In the genomic region with DNA sequence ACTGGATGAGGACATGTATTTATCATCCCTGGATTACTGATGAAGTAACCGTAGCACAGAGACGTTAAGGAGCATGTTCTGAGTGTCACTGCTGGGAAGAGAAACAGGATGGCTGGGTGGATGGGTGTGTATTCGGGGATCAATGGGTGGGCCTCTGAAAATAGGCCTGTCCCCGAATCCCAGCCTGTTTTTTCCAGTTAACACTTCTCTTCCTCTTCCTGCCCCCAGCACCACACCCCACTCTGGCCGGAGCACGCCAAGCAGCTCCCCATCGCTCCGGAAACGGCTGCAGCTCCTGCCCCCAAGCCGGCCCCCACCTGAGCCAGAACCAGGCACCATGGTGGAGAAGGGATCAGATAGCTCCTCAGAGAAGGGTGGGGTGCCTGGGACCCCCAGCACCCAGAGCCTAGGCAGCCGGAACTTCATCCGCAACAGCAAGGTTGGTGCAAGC, we compare ENCODE assay signal across 23 cellular contexts. TPM values are rescaled to one million over a fixed set of nuclear protein-coding genes. Genes with fewer than 3 reads are reported as not detected.
DNase-seq lines count a peak whose midpoint lies in the region; ATAC-seq, FAIRE-seq and TF ChIP-seq lines count a peak whose summit lies in the region.
"Had no signal": no experiment of that assay in that cellular context is flagged by ENCODE, and none has a peak within 500 bp of the region (broad histone marks: within the 10 kb centered on the region; RNA-seq: fewer than 3 reads in every experiment).

No MANE protein-coding gene starts in this region.

- 99% methylated on average over 12 of the region's 12 CpGs for WGBS in HepG2 (ENCODE audit: low lambda C conversion rate)
- 64% methylated on average over 6 of the region's 12 CpGs for WGBS in right lobe of liver (ENCODE audit: insufficient coverage, low coverage, low lambda C conversion rate, missing lambda C conversion rate)
- WGBS in esophagus squamous epithelium, 2 donors: 53 to 62% methylated on average over 4 to 5 of the region's 12 CpGs
- 66 to 69% methylated on average over 12 of the region's 12 CpGs for WGBS in upper lobe of left lung, 2 donors

- no peak overlapping the region for H3K27ac ChIP-seq in HepG2 (ENCODE audit: extremely low read length, insufficient read depth, low read length)
- H3K27ac ChIP-seq in right lobe of liver: no peak overlapping the region
- H3K27ac ChIP-seq in esophagus squamous epithelium: peak overlapping the region in 3 of 4 donors; percentile 11 to 62 (median 12)
- no peak overlapping the region for H3K27ac ChIP-seq in osteoblast (ENCODE audit: low read depth, low read length)
- peak overlapping the region; percentile 70 to 99 (median 85) for H3K27ac ChIP-seq in upper lobe of left lung
- H3K27ac ChIP-seq: testis had no signal

- TF ChIP-seq EP300 in HepG2 (IDR thresholded peaks at IDR 0.05; ENCODE audit: low read depth in 2 of 2, low read length in 2 of 2) (no peak), HepG2 (CRISPR knock-in tag; IDR thresholded peaks at IDR 0.05; ENCODE audit: borderline replicate concordance) (no peak), upper lobe of left lung (IDR thresholded peaks at IDR 0.05) (peak in 3 of 4 donors; percentile 91 to 95 (median 94))

- DNase-seq in HepG2 (ENCODE audit: low spot score): no peak
- DNase-seq in right lobe of liver: no peak
- no peak for DNase-seq in esophagus squamous epithelium (lab: John Stamatoyannopoulos, UW)
- DNase-seq in osteoblast (ENCODE audit: insufficient read length, low spot score, missing footprints): peak; percentile 50
- DNase-seq in upper lobe of left lung: no peak
- DNase-seq in COLO668 (lab: John Stamatoyannopoulos, UW; ENCODE audit: unreplicated experiment): no peak
- DNase-seq: ACHN; activated CD4-positive, alpha-beta T cell treated with anti-CD3 and anti-CD28 coated beads for 48 hours; anterior cingulate cortex; cerebellar nuclear complex; erythroblast; GDM1; MV-4-11; NCI-H187; SIG-M5; stimulated activated CD4-positive, alpha-beta T cell treated with anti-CD3 and anti-CD28 coated beads, Interleukin-12 subunit alpha, Interleukin-12 subunit beta, amount 100 ng/mL, for 4 hours; testis had no signal

- H2AFZ ChIP-seq in HepG2 (ENCODE audit: low read length) (no peak overlapping the region), osteoblast (ENCODE audit: low read length) (no peak overlapping the region)

- peaks cover 32% of the 10 kb centered on the region for H4K20me1 ChIP-seq in HepG2 (ENCODE audit: insufficient read depth, low read length)
- H4K20me1 ChIP-seq in osteoblast (ENCODE audit: insufficient read depth, low read length): peaks cover 33% of the 10 kb centered on the region

- CTCF ChIA-PET in HepG2 (lab: Yijun Ruan, JAX; ENCODE audit: low intra/inter-chr PET ratio, low total read pairs): no interaction called here

- in situ Hi-C loops in HepG2 (cut with HindIII; ENCODE audit: extremely low pct_ligation_motif_present, low pct_unique_long_range_greater_than_20kb): no loop called here

- H3K4me2 ChIP-seq in HepG2 (ENCODE audit: low read depth, low read length) (no peak overlapping the region), osteoblast (ENCODE audit: insufficient read depth, low read length) (no peak overlapping the region)

- intact Hi-C loops in HepG2 (cut with micrococcal nuclease; ENCODE audit: unreplicated experiment): no loop called here
- intact Hi-C loops in right lobe of liver (cut with DNase I): no loop called here
- intact Hi-C loops in esophagus squamous epithelium (cut with DNase I): no loop called here

- H3K9ac ChIP-seq in HepG2 (ENCODE audit: insufficient read depth, low read depth, low read length): no peak overlapping the region

- peaks cover 22 to 38% of the 10 kb centered on the region in 2 experiments for H3K36me3 ChIP-seq in HepG2 (replicated peaks in 1 of 2; ENCODE audit: control insufficient read depth in 1 of 2, insufficient read depth in 2 of 2, low read length in 2 of 2)
- peaks cover 0 to 5% (median 0%) of the 10 kb centered on the region in 4 donors for H3K36me3 ChIP-seq in right lobe of liver
- H3K36me3 ChIP-seq in esophagus squamous epithelium: peaks cover 4 to 46% (median 18%) of the 10 kb centered on the region in 3 donors
- H3K36me3 ChIP-seq in osteoblast (ENCODE audit: insufficient read depth, low read length): peaks cover 27% of the 10 kb centered on the region
- peaks cover 11 to 57% (median 34%) of the 10 kb centered on the region in 4 donors for H3K36me3 ChIP-seq in upper lobe of left lung

- BruUV-seq in HepG2 (replicated peaks; lab: Mats Ljungman, UMichigan): no TSS peak

- H3K4me3 ChIP-seq in HepG2 (replicated peaks in 1 of 3; ENCODE audit: insufficient read depth in 1 of 3, low read depth in 2 of 3, low read length in 3 of 3) (no peak overlapping the region), right lobe of liver (no peak overlapping the region), esophagus squamous epithelium (no peak overlapping the region), osteoblast (ENCODE audit: insufficient read depth, low read length) (no peak overlapping the region), upper lobe of left lung (no peak overlapping the region)
- H3K4me3 ChIP-seq: testis had no signal

- no peaks in the 10 kb centered on the region for H3K9me3 ChIP-seq in HepG2 (ENCODE audit: low read length)
- no peaks in the 10 kb centered on the region for H3K9me3 ChIP-seq in right lobe of liver
- H3K9me3 ChIP-seq in esophagus squamous epithelium: no peaks in the 10 kb centered on the region
- no peaks in the 10 kb centered on the region for H3K9me3 ChIP-seq in osteoblast (ENCODE audit: low read depth, low read length)
- H3K9me3 ChIP-seq in upper lobe of left lung: no peaks in the 10 kb centered on the region
- H3K9me3 ChIP-seq: testis had no signal

- no peak for TF ChIP-seq CTCF in HepG2 (CRISPR knock-in tag; IDR thresholded peaks at IDR 0.05)
- no peak for TF ChIP-seq CTCF in right lobe of liver (IDR thresholded peaks at IDR 0.05)
- no peak for TF ChIP-seq CTCF in esophagus squamous epithelium (IDR thresholded peaks at IDR 0.05)
- TF ChIP-seq CTCF in osteoblast (IDR thresholded peaks at IDR 0.05; ENCODE audit: extremely low read depth, low read depth, low read length): no peak
- no peak for TF ChIP-seq CTCF in upper lobe of left lung (IDR thresholded peaks at IDR 0.05)

- no peaks in the 10 kb centered on the region for H3K27me3 ChIP-seq in HepG2 (ENCODE audit: control insufficient read depth in 1 of 2, insufficient read depth in 2 of 2, low read length in 2 of 2)
- no peaks in the 10 kb centered on the region for H3K27me3 ChIP-seq in right lobe of liver
- no peaks in the 10 kb centered on the region for H3K27me3 ChIP-seq in esophagus squamous epithelium
- H3K27me3 ChIP-seq in osteoblast (ENCODE audit: insufficient read depth, low read length): no peaks in the 10 kb centered on the region
- H3K27me3 ChIP-seq in upper lobe of left lung: no peaks in the 10 kb centered on the region
- H3K27me3 ChIP-seq: testis had no signal

- TF ChIP-seq RAD21 in HepG2 (CRISPR knock-in tag; IDR thresholded peaks at IDR 0.05): no peak

- TF ChIP-seq POLR2A in HepG2 (IDR thresholded peaks at IDR 0.05; ENCODE audit: insufficient read depth in 1 of 2, low read depth in 2 of 2, low read length in 2 of 2): peak in 1 of 2 experiments; percentile 47; a peak in 1 of 4 replicates
- no peak for TF ChIP-seq POLR2A in right lobe of liver (IDR thresholded peaks at IDR 0.05)
- TF ChIP-seq POLR2A in esophagus squamous epithelium (IDR thresholded peaks at IDR 0.05): no peak
- no peak for TF ChIP-seq POLR2A in upper lobe of left lung (IDR thresholded peaks at IDR 0.05)

- H3K4me1 ChIP-seq in HepG2 (ENCODE audit: insufficient read depth, low read length) (peaks cover 45% of the 10 kb centered on the region), right lobe of liver (peaks cover 0 to 22% (median 3%) of the 10 kb centered on the region in 4 donors), esophagus squamous epithelium (peaks cover 14 to 75% (median 19%) of the 10 kb centered on the region in 3 donors), osteoblast (ENCODE audit: insufficient read depth, low read length) (peaks cover 16% of the 10 kb centered on the region), upper lobe of left lung (peaks cover 67 to 99% (median 88%) of the 10 kb centered on the region in 4 donors)

- H3K79me2 ChIP-seq in HepG2 (ENCODE audit: insufficient read depth, low read length) (peaks cover 20% of the 10 kb centered on the region), osteoblast (ENCODE audit: insufficient read depth, low read length) (peaks cover 24% of the 10 kb centered on the region)

- POLR2A ChIA-PET in HepG2 (lab: Yijun Ruan, JAX): interaction anchor here (4.3 kb wide), 1 partner anchor 13 kb away, joined by 75 read pairs; no protein-coding TSS in a partner anchor

- no peak for FAIRE-seq in HepG2 (lab: Jason Lieb, UNC)
- FAIRE-seq: H1 had no signal

- no peak for ATAC-seq in HepG2
- no peak for ATAC-seq in right lobe of liver
- no peak for ATAC-seq in upper lobe of left lung (ENCODE audit: low FRiP score in 2 of 2)
- ATAC-seq in GM19351 (IDR thresholded peaks at IDR 0.05; ENCODE audit: unreplicated experiment): no peak
- no peak for ATAC-seq in HG03159 (IDR thresholded peaks at IDR 0.05; ENCODE audit: unreplicated experiment)

RNA-seq across cellular contexts. Expression of gene GRAMD1A, which starts 8.8 kb away (rescaled TPM):
- total RNA-seq in HepG2 (2016; rRNA removed; fragmentation: Illumina TruSeq; extraction: Trizol) (8.0 and 14.7 TPM in 2 replicates), right lobe of liver (10 to 100 TPM; 10.4 to 34.8 (median 15.4) TPM), esophagus squamous epithelium (10 to 100 TPM in 2 of 4 donors, 1 to 10 TPM in 2; 4.6 to 23.3 (median 8.8) TPM), osteoblast (29.7 and 33.6 TPM in 2 replicates), upper lobe of left lung (100 to 1,000 TPM in 4 of 6 donors, 10 to 100 TPM in 2; 85.1 to 206 (median 119) TPM)
- total RNA-seq in HepG2 (2016; cell fraction: cytosol; rRNA removed; fragmentation: Illumina TruSeq; extraction: Trizol; ENCODE audit: low read depth): 23.3 and 25.4 TPM in 2 replicates
- total RNA-seq in HepG2 (2016; cell fraction: insoluble cytoplasmic fraction; rRNA removed; fragmentation: Illumina TruSeq; extraction: Trizol): 7.2 and 15.9 TPM in 2 replicates
- 26.9 and 28.0 TPM in 2 replicates for total RNA-seq in HepG2 (2016; cell fraction: membrane; rRNA removed; fragmentation: Illumina TruSeq; extraction: Trizol)
- total RNA-seq in HepG2 (2016; cell fraction: nucleus; rRNA removed; fragmentation: Illumina TruSeq; extraction: Trizol): 17.9 and 19.7 TPM in 2 replicates
- polyA plus RNA-seq in HepG2 (2011; rRNA removed): 171 and 181 TPM in 2 replicates
- 68.5 and 120 TPM in 2 replicates for polyA plus RNA-seq in HepG2 (2011; cell fraction: cytosol; rRNA removed)
- polyA plus RNA-seq in HepG2 (2011; cell fraction: nucleus; rRNA removed): 669 and 1,022 TPM in 2 replicates
- polyA plus RNA-seq in HepG2 (2012): 68.6 and 85.6 TPM in 2 replicates
- polyA plus RNA-seq in HepG2 (2016; cell fraction: cytosol; fragmentation: Illumina TruSeq; extraction: Trizol; ENCODE audit: low read depth): 47.6 and 52.1 TPM in 2 replicates
- polyA plus RNA-seq in HepG2 (2016; cell fraction: insoluble cytoplasmic fraction; fragmentation: Illumina TruSeq; extraction: Trizol; ENCODE audit: low read depth): 11.6 and 19.2 TPM in 2 replicates
- 43.5 and 50.9 TPM in 2 replicates for polyA plus RNA-seq in HepG2 (2016; cell fraction: membrane; fragmentation: Illumina TruSeq; extraction: Trizol; ENCODE audit: low read depth)
- 55.7 and 69.0 TPM in 2 replicates for polyA plus RNA-seq in HepG2 (2016; cell fraction: nucleus; fragmentation: Illumina TruSeq; extraction: Trizol; ENCODE audit: insufficient read depth, low read depth)
- 32.3 and 120 TPM in 2 replicates for polyA minus RNA-seq in HepG2 (2011; rRNA and poly(A)+ RNA removed; ENCODE audit: low replicate concordance)
- 59.4 and 66.8 TPM in 2 replicates for polyA minus RNA-seq in HepG2 (2011; cell fraction: cytosol; rRNA and poly(A)+ RNA removed)
- polyA minus RNA-seq in HepG2 (2011; cell fraction: nucleus; rRNA and poly(A)+ RNA removed): 94.2 and 105 TPM in 2 replicates

RNA-seq across cellular contexts. Expression of gene SCN1B, which starts 21.4 kb away (rescaled TPM):
- 1.5 and 2.7 TPM in 2 replicates for total RNA-seq in HepG2 (2016; rRNA removed; fragmentation: Illumina TruSeq; extraction: Trizol)
- 4.5 and 6.0 TPM in 2 replicates for total RNA-seq in HepG2 (2016; cell fraction: cytosol; rRNA removed; fragmentation: Illumina TruSeq; extraction: Trizol; ENCODE audit: low read depth)
- total RNA-seq in HepG2 (2016; cell fraction: insoluble cytoplasmic fraction; rRNA removed; fragmentation: Illumina TruSeq; extraction: Trizol): 1.1 and 2.5 TPM in 2 replicates
- total RNA-seq in HepG2 (2016; cell fraction: membrane; rRNA removed; fragmentation: Illumina TruSeq; extraction: Trizol): 6.4 and 8.1 TPM in 2 replicates
- 1.5 and 2.0 TPM in 2 replicates for total RNA-seq in HepG2 (2016; cell fraction: nucleus; rRNA removed; fragmentation: Illumina TruSeq; extraction: Trizol)
- polyA plus RNA-seq in HepG2 (2011; rRNA removed): 20.1 and 24.5 TPM in 2 replicates
- polyA plus RNA-seq in HepG2 (2011; cell fraction: cytosol; rRNA removed): 14.0 and 14.1 TPM in 2 replicates
- 42.7 and 48.8 TPM in 2 replicates for polyA plus RNA-seq in HepG2 (2011; cell fraction: nucleus; rRNA removed)
- polyA plus RNA-seq in HepG2 (2012): 5.5 and 5.6 TPM in 2 replicates
- polyA plus RNA-seq in HepG2 (2016; cell fraction: cytosol; fragmentation: Illumina TruSeq; extraction: Trizol; ENCODE audit: low read depth): 8.2 and 8.5 TPM in 2 replicates
- 1.9 and 2.0 TPM in 2 replicates for polyA plus RNA-seq in HepG2 (2016; cell fraction: insoluble cytoplasmic fraction; fragmentation: Illumina TruSeq; extraction: Trizol; ENCODE audit: low read depth)
- 8.0 and 8.2 TPM in 2 replicates for polyA plus RNA-seq in HepG2 (2016; cell fraction: membrane; fragmentation: Illumina TruSeq; extraction: Trizol; ENCODE audit: low read depth)
- 6.6 and 6.8 TPM in 2 replicates for polyA plus RNA-seq in HepG2 (2016; cell fraction: nucleus; fragmentation: Illumina TruSeq; extraction: Trizol; ENCODE audit: insufficient read depth, low read depth)
- 0.89 and 10.7 TPM in 2 replicates for polyA minus RNA-seq in HepG2 (2011; rRNA and poly(A)+ RNA removed; ENCODE audit: low replicate concordance)
- 4.2 TPM in 2 replicates for polyA minus RNA-seq in HepG2 (2011; cell fraction: cytosol; rRNA and poly(A)+ RNA removed)
- 10.8 and 11.2 TPM in 2 replicates for polyA minus RNA-seq in HepG2 (2011; cell fraction: nucleus; rRNA and poly(A)+ RNA removed)
- total RNA-seq in right lobe of liver: 1 to 10 TPM; 2.6 to 4.9 (median 3.6) TPM
- total RNA-seq in esophagus squamous epithelium: 1 to 10 TPM in 2 of 4 donors, under 1 TPM in 1, not detected in 1; 0.26 to 5.9 (median 1.2) TPM
- 4.7 and 5.6 TPM in 2 replicates for total RNA-seq in osteoblast
- 10 to 100 TPM in 1 of 6 donors, 1 to 10 TPM in 5; 2.9 to 13.1 (median 6.9) TPM for total RNA-seq in upper lobe of left lung

RNA-seq across cellular contexts. Expression of gene HPN, which starts 32.6 kb away (rescaled TPM):
- total RNA-seq in HepG2 (2016; rRNA removed; fragmentation: Illumina TruSeq; extraction: Trizol) (23.9 and 46.7 TPM in 2 replicates), right lobe of liver (100 to 1,000 TPM; 285 to 486 (median 374) TPM), esophagus squamous epithelium (under 1 TPM in 2 of 4 donors, not detected in 2; 0.19 to 0.47 TPM), osteoblast (under 0.01 and 0.29 TPM in 2 replicates), upper lobe of left lung (10 to 100 TPM; 15.9 to 54.5 (median 41.1) TPM)
- total RNA-seq in HepG2 (2016; cell fraction: cytosol; rRNA removed; fragmentation: Illumina TruSeq; extraction: Trizol; ENCODE audit: low read depth): 42.7 and 50.6 TPM in 2 replicates
- 21.2 and 50.0 TPM in 2 replicates for total RNA-seq in HepG2 (2016; cell fraction: insoluble cytoplasmic fraction; rRNA removed; fragmentation: Illumina TruSeq; extraction: Trizol)
- total RNA-seq in HepG2 (2016; cell fraction: membrane; rRNA removed; fragmentation: Illumina TruSeq; extraction: Trizol): 54.3 and 66.8 TPM in 2 replicates
- 45.3 and 57.3 TPM in 2 replicates for total RNA-seq in HepG2 (2016; cell fraction: nucleus; rRNA removed; fragmentation: Illumina TruSeq; extraction: Trizol)
- polyA plus RNA-seq in HepG2 (2011; rRNA removed): 261 and 364 TPM in 2 replicates
- polyA plus RNA-seq in HepG2 (2011; cell fraction: cytosol; rRNA removed): 287 and 379 TPM in 2 replicates
- polyA plus RNA-seq in HepG2 (2011; cell fraction: nucleus; rRNA removed): 902 and 1,132 TPM in 2 replicates
- polyA plus RNA-seq in HepG2 (2012): 157 and 225 TPM in 2 replicates
- 63.0 and 76.1 TPM in 2 replicates for polyA plus RNA-seq in HepG2 (2016; cell fraction: cytosol; fragmentation: Illumina TruSeq; extraction: Trizol; ENCODE audit: low read depth)
- 32.2 and 40.3 TPM in 2 replicates for polyA plus RNA-seq in HepG2 (2016; cell fraction: insoluble cytoplasmic fraction; fragmentation: Illumina TruSeq; extraction: Trizol; ENCODE audit: low read depth)
- polyA plus RNA-seq in HepG2 (2016; cell fraction: membrane; fragmentation: Illumina TruSeq; extraction: Trizol; ENCODE audit: low read depth): 76.4 and 86.0 TPM in 2 replicates
- polyA plus RNA-seq in HepG2 (2016; cell fraction: nucleus; fragmentation: Illumina TruSeq; extraction: Trizol; ENCODE audit: insufficient read depth, low read depth): 121 and 129 TPM in 2 replicates
- polyA minus RNA-seq in HepG2 (2011; rRNA and poly(A)+ RNA removed; ENCODE audit: low replicate concordance): 189 TPM in 1 of 2 replicates, not detected in the other
- 86.7 and 119 TPM in 2 replicates for polyA minus RNA-seq in HepG2 (2011; cell fraction: cytosol; rRNA and poly(A)+ RNA removed)
- polyA minus RNA-seq in HepG2 (2011; cell fraction: nucleus; rRNA and poly(A)+ RNA removed): 78.7 and 86.0 TPM in 2 replicates
- total RNA-seq: pulmonary artery endothelial cell; T-helper 1 cell treated with Interleukin-12 subunit alpha and Interleukin-12 subunit beta and Interleukin-4 antibody, amounts not matched to agents 30 ng/mL and 1 ng/mL, for 36 hours had no signal
- polyA plus RNA-seq: CD14-positive monocyte had no signal

RNA-seq across cellular contexts. Expression of gene ZNF792, which starts 44.9 kb away (rescaled TPM):
- total RNA-seq in HepG2 (2016; rRNA removed; fragmentation: Illumina TruSeq; extraction: Trizol) (5.5 and 6.3 TPM in 2 replicates), right lobe of liver (1 to 10 TPM; 2.6 to 3.8 (median 3.2) TPM), esophagus squamous epithelium (1 to 10 TPM; 1.0 to 4.6 (median 2.7) TPM), osteoblast (6.2 TPM in 2 replicates), upper lobe of left lung (10 to 100 TPM in 3 of 6 donors, 1 to 10 TPM in 3; 8.3 to 14.5 (median 9.8) TPM)
- total RNA-seq in HepG2 (2016; cell fraction: cytosol; rRNA removed; fragmentation: Illumina TruSeq; extraction: Trizol; ENCODE audit: low read depth): 0.61 and 0.88 TPM in 2 replicates
- 4.8 and 6.5 TPM in 2 replicates for total RNA-seq in HepG2 (2016; cell fraction: insoluble cytoplasmic fraction; rRNA removed; fragmentation: Illumina TruSeq; extraction: Trizol)
- total RNA-seq in HepG2 (2016; cell fraction: membrane; rRNA removed; fragmentation: Illumina TruSeq; extraction: Trizol): 3.4 TPM in 2 replicates
- total RNA-seq in HepG2 (2016; cell fraction: nucleus; rRNA removed; fragmentation: Illumina TruSeq; extraction: Trizol): 4.8 and 6.0 TPM in 2 replicates
- 9.1 and 11.5 TPM in 2 replicates for polyA plus RNA-seq in HepG2 (2011; rRNA removed)
- polyA plus RNA-seq in HepG2 (2011; cell fraction: cytosol; rRNA removed): 6.9 and 7.9 TPM in 2 replicates
- 8.8 and 9.8 TPM in 2 replicates for polyA plus RNA-seq in HepG2 (2011; cell fraction: nucleus; rRNA removed)
- 4.4 and 4.5 TPM in 2 replicates for polyA plus RNA-seq in HepG2 (2012)
- polyA plus RNA-seq in HepG2 (2016; cell fraction: cytosol; fragmentation: Illumina TruSeq; extraction: Trizol; ENCODE audit: low read depth): 0.40 and 0.45 TPM in 2 replicates
- 2.9 and 3.3 TPM in 2 replicates for polyA plus RNA-seq in HepG2 (2016; cell fraction: insoluble cytoplasmic fraction; fragmentation: Illumina TruSeq; extraction: Trizol; ENCODE audit: low read depth)
- 1.0 and 1.2 TPM in 2 replicates for polyA plus RNA-seq in HepG2 (2016; cell fraction: membrane; fragmentation: Illumina TruSeq; extraction: Trizol; ENCODE audit: low read depth)
- 3.7 and 4.6 TPM in 2 replicates for polyA plus RNA-seq in HepG2 (2016; cell fraction: nucleus; fragmentation: Illumina TruSeq; extraction: Trizol; ENCODE audit: insufficient read depth, low read depth)
- 5.1 and 35.3 TPM in 2 replicates for polyA minus RNA-seq in HepG2 (2011; rRNA and poly(A)+ RNA removed; ENCODE audit: low replicate concordance)
- polyA minus RNA-seq in HepG2 (2011; cell fraction: cytosol; rRNA and poly(A)+ RNA removed): 17.0 and 18.6 TPM in 2 replicates
- 31.9 and 39.7 TPM in 2 replicates for polyA minus RNA-seq in HepG2 (2011; cell fraction: nucleus; rRNA and poly(A)+ RNA removed)

Comparison
In these comparisons a context has a peak if more than half of its experiments do, and no peak if none do; other contexts are left out.
1. H3K27ac ChIP-seq: peak in esophagus squamous epithelium (3 of 4) and upper lobe of left lung (4 of 4); none in HepG2 (single experiment), right lobe of liver (0 of 3) and osteoblast (single experiment).
2. RNA of gene HPN, which starts 32.6 kb away (total RNA-seq): 285 to 486 TPM in right lobe of liver, 15.9 to 54.5 TPM in upper lobe of left lung and 21.2 to 66.8 TPM in HepG2; 0.19 to 0.47 TPM in esophagus squamous epithelium and under 0.01 to 0.29 TPM in osteoblast; every median in the first group is over 10 times any median in the second.